18 cellular contexts compared by ENCODE assay signal in genomic region chr5:159189310-159189709, GRCh38. TPM values are rescaled to one million over a fixed set of nuclear protein-coding genes. Genes with fewer than 3 reads are reported as not detected.
DNase-seq lines count a peak whose midpoint lies in the region; ATAC-seq and TF ChIP-seq lines count a peak whose summit lies in the region.
"Had no signal": no experiment of that assay in that cellular context is flagged by ENCODE, and none has a peak within 500 bp of the region (broad histone marks: within the 10 kb centered on the region; RNA-seq: fewer than 3 reads in every experiment).

No MANE protein-coding gene starts in this region.

- POLR2A ChIA-PET in HEK293 (lab: Yijun Ruan, JAX) = no interaction called here

- H3K27me3 ChIP-seq in SJSA1 (replicated peaks) = no peaks in the 10 kb centered on the region
- H3K27me3 ChIP-seq: neural progenitor cell had no signal

- ATAC-seq in stimulated activated naive CD8-positive, alpha-beta T cell treated with anti-CD3 and anti-CD28 coated beads, Interleukin-15, Interleukin-2, amounts not matched to agents 100 U/mL and 50 U/mL, for 24 hours = no peak
- ATAC-seq: activated CD8-positive, alpha-beta memory T cell treated with anti-CD3 and anti-CD28 coated beads, Interleukin-2, amount 10 ng/mL, durations not matched to agents 7 days and 5 days had no signal

- H3K4me3 ChIP-seq in HEK293 (ENCODE audit: low read depth, low read length) (no peak overlapping the region), SJSA1 (no peak overlapping the region), fibroblast of the aortic adventitia (ENCODE audit: low read depth, low read length) (no peak overlapping the region)
- H3K4me3 ChIP-seq: neural progenitor cell had no signal

- H3K9me3 ChIP-seq in HEK293 (ENCODE audit: control insufficient read depth, insufficient read depth, low read depth, low read length) (no peaks in the 10 kb centered on the region), SJSA1 (replicated peaks) (no peaks in the 10 kb centered on the region)

- H3K36me3 ChIP-seq in HEK293 (ENCODE audit: control insufficient read depth in 2 of 2, insufficient read depth in 1 of 2, low read length in 2 of 2) (peaks cover 12 to 31% of the 10 kb centered on the region in 2 experiments; a peak in 2 of 3 replicates), SJSA1 (peaks cover 79% of the 10 kb centered on the region)

- DNase-seq in DMS153 treated with DMSO at 0.1 percent for 48 hours (lab: John Stamatoyannopoulos, UW; ENCODE audit: unreplicated experiment) = peak; percentile 13
- DNase-seq in DMS153 (lab: John Stamatoyannopoulos, UW) = no peak
- no peak for DNase-seq in SJSA1 (ENCODE audit: low read depth in 1 of 2, low spot score in 2 of 2)
- DNase-seq in fibroblast of the aortic adventitia (ENCODE audit: low read depth) = peak; percentile 69
- DNase-seq in superior temporal gyrus (ENCODE audit: extremely low spot score) = no peak
- no peak for DNase-seq in occipital lobe (lab: John Stamatoyannopoulos, UW)
- DNase-seq in stimulated activated naive CD8-positive, alpha-beta T cell treated with anti-CD3 and anti-CD28 coated beads, Interleukin-15, Interleukin-2, amounts not matched to agents 100 U/mL and 50 U/mL, for 24 hours = no peak
- DNase-seq: 8988T; activated CD8-positive, alpha-beta memory T cell treated with anti-CD3 and anti-CD28 coated beads, Interleukin-2, amount 10 ng/mL, durations not matched to agents 7 days and 5 days; activated effector memory CD4-positive, alpha-beta T cell treated with anti-CD3 and anti-CD28 coated beads, Interleukin-2, amount 50 U/mL, for 16 hours; C1 segment of cervical spinal cord; cerebellar nuclear complex; foreskin melanocyte; midbrain; NCI-H1694; stimulated activated CD4-positive, alpha-beta T cell treated with anti-CD3 and anti-CD28 coated beads, Interleukin-12 subunit alpha, Interleukin-12 subunit beta, amount 100 ng/mL, for 4 hours had no signal

- CTCF ChIA-PET in HEK293 (lab: Yijun Ruan, JAX) = no interaction called here

- H3K4me1 ChIP-seq in HEK293 (ENCODE audit: control insufficient read depth, insufficient read depth, low read length) (peaks cover 10% of the 10 kb centered on the region), SJSA1 (replicated peaks) (peaks cover 47% of the 10 kb centered on the region)

- no peak for TF ChIP-seq CTCF in HEK293 (tag by site-specific recombination; IDR thresholded peaks at IDR 0.05)
- no peak for TF ChIP-seq CTCF in fibroblast of the aortic adventitia (IDR thresholded peaks at IDR 0.05; ENCODE audit: insufficient read depth, low read length)

- H3K27ac ChIP-seq in HEK293 (ENCODE audit: extremely low read depth, low read depth, low read length) (no peak overlapping the region), SJSA1 (peak overlapping the region; percentile 13)
- H3K27ac ChIP-seq: neural progenitor cell had no signal

TF ChIP-seq in HEK293, 187 proteins besides CTCF, POLR2A, EP300 and RAD21:
- peak; percentile 67 for TF ChIP-seq ZNF140 (tag by site-specific recombination; IDR thresholded peaks at IDR 0.05)
- no peak for TF ChIP-seq BCL11B (tag by site-specific recombination; IDR thresholded peaks at IDR 0.05; ENCODE audit: low read depth)
- no peak for TF ChIP-seq ZEB2 (tag by site-specific recombination; IDR thresholded peaks at IDR 0.05)
- TF ChIP-seq ZNF266 (tag by site-specific recombination; IDR thresholded peaks at IDR 0.05; ENCODE audit: low read depth) = no peak
- TF ChIP-seq BCL11A (tag by site-specific recombination; IDR thresholded peaks at IDR 0.05; ENCODE audit: low read depth) = no peak
- TF ChIP-seq ZNF280C (tag by site-specific recombination; IDR thresholded peaks at IDR 0.05) = no peak
- TF ChIP-seq ZNF114 (tag by site-specific recombination; IDR thresholded peaks at IDR 0.05) = no peak
TF ChIP-seq in HEK293: peak in this region for 1.

RNA-seq across cellular contexts. Expression of gene RNF145, which starts 20.0 kb away (rescaled TPM):
- total RNA-seq in SJSA1 (2014; rRNA removed; shearing (Covaris generic)) = 141 TPM in 2 replicates
- total RNA-seq in fibroblast of the aortic adventitia (ENCODE audit: low replicate concordance) = 35.2 and 42.9 TPM in 2 replicates
- 128 TPM for total RNA-seq in occipital lobe

Comparison
In these comparisons a context has a peak if more than half of its experiments do, and no peak if none do; other contexts are left out.
1. DNase-seq: peak in DMS153 treated with DMSO at 0.1 percent for 48 hours (single experiment) and fibroblast of the aortic adventitia (single experiment); none in DMS153 (single experiment), SJSA1 (0 of 2), superior temporal gyrus (single experiment), occipital lobe (single experiment) and stimulated activated naive CD8-positive, alpha-beta T cell treated with anti-CD3 and anti-CD28 coated beads, Interleukin-15, Interleukin-2, amounts not matched to agents 100 U/mL and 50 U/mL, for 24 hours (single experiment).